In the genomic region with DNA sequence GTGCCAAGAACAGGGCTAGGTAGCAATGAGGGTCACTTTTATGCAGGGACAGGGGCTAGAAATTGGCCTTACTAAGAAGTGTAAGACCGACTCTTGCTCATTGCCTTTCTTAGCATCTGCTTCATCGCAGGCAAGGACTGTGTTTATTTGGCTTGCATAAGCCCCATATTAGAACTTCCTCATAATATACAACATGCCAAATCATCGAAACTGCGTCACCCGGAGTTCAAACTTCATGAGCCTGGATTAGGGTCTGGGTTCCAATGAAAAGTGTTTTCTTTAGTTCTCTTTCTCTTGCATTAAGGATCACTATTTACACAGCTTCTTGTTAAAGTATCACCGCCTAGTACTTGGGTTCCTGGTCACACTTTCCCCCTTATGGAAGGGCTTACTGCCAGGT, we compare ENCODE assay signal across 10 cellular contexts. TPM values are rescaled to one million over a fixed set of nuclear protein-coding genes. Genes with fewer than 3 reads are reported as not detected.
DNase-seq lines count a peak whose midpoint lies in the region; ATAC-seq and TF ChIP-seq lines count a peak whose summit lies in the region.
"Had no signal": no experiment of that assay in that cellular context is flagged by ENCODE, and none has a peak within 500 bp of the region (broad histone marks: within the 10 kb centered on the region; RNA-seq: fewer than 3 reads in every experiment).

No MANE protein-coding gene starts in this region.

- H3K9me3 ChIP-seq in lower lobe of right lung: no peaks in the 10 kb centered on the region
- H3K9me3 ChIP-seq in tibial nerve: no peaks in the 10 kb centered on the region
- H3K9me3 ChIP-seq in aorta (ENCODE audit: control insufficient read depth, low read length): peaks cover 2% of the 10 kb centered on the region
- H3K9me3 ChIP-seq: BE2C, right atrium auricular region had no signal

- peak overlapping the region; percentile 90 for H3K4me3 Mint-ChIP-seq in activated naive CD4-positive, alpha-beta T cell treated with anti-CD3 and anti-CD28 coated beads for 36 hours
- peak overlapping the region; percentile 93 for H3K4me3 Mint-ChIP-seq in activated CD8-positive, alpha-beta T cell treated with anti-CD3 and anti-CD28 coated beads for 36 hours

- H3K27me3 Mint-ChIP-seq in activated naive CD4-positive, alpha-beta T cell treated with anti-CD3 and anti-CD28 coated beads for 36 hours (ENCODE audit: low read depth): no peaks in the 10 kb centered on the region
- H3K27me3 Mint-ChIP-seq in activated CD8-positive, alpha-beta T cell treated with anti-CD3 and anti-CD28 coated beads for 36 hours: no peaks in the 10 kb centered on the region

- intact Hi-C loops in activated naive CD4-positive, alpha-beta T cell treated with anti-CD3 and anti-CD28 coated beads for 36 hours (cut with micrococcal nuclease): loop anchor here (1.0 to 5.0 kb wide), 5 partner anchors 15 to 869 kb away; partner anchors contain the start of genes FAM135A, LMBRD1, OGFRL1 and SDHAF4
- intact Hi-C loops in activated CD8-positive, alpha-beta T cell treated with anti-CD3 and anti-CD28 coated beads for 36 hours (cut with micrococcal nuclease): loop anchor here (5.0 kb wide), 1 partner anchor 99 kb away; the partner anchor contains the start of gene SDHAF4
- intact Hi-C loops in lower lobe of right lung (cut with DNase I): no loop called here
- intact Hi-C loops in aorta (cut with DNase I): loop anchor here in 1 of 2 donors (5.0 to 10.0 kb wide), 2 partner anchors 99 to 252 kb away; partner anchors contain the start of genes FAM135A and SDHAF4

- TF ChIP-seq EP300 in tibial nerve (IDR thresholded peaks at IDR 0.05): no peak

- DNase-seq in activated naive CD4-positive, alpha-beta T cell treated with anti-CD3 and anti-CD28 coated beads for 36 hours: no peak
- DNase-seq in activated naive CD4-positive, alpha-beta T cell (lab: John Stamatoyannopoulos, UW): no peak
- DNase-seq in activated CD8-positive, alpha-beta T cell treated with anti-CD3 and anti-CD28 coated beads for 36 hours: no peak
- DNase-seq in lower lobe of right lung (no peak), tibial nerve (ENCODE audit: low spot score in 2 of 2) (no peak), NCI-H524 (lab: John Stamatoyannopoulos, UW) (no peak), aorta (no peak)
- DNase-seq: BE2C had no signal

- peak overlapping the region; percentile 93 for H3K27ac Mint-ChIP-seq in activated naive CD4-positive, alpha-beta T cell treated with anti-CD3 and anti-CD28 coated beads for 36 hours
- peak overlapping the region; percentile 92 for H3K27ac Mint-ChIP-seq in activated CD8-positive, alpha-beta T cell treated with anti-CD3 and anti-CD28 coated beads for 36 hours

- H3K4me3 ChIP-seq in lower lobe of right lung (peak overlapping the region; percentile 94), tibial nerve (peak overlapping the region in 1 of 4 donors; percentile 98), aorta (ENCODE audit: low read length in 2 of 2) (no peak overlapping the region)

- peaks cover 40% of the 10 kb centered on the region for H3K4me1 Mint-ChIP-seq in activated naive CD4-positive, alpha-beta T cell treated with anti-CD3 and anti-CD28 coated beads for 36 hours (ENCODE audit: low read depth)
- peaks cover 41% of the 10 kb centered on the region for H3K4me1 Mint-ChIP-seq in activated CD8-positive, alpha-beta T cell treated with anti-CD3 and anti-CD28 coated beads for 36 hours (ENCODE audit: low read depth)

- TF ChIP-seq CTCF in activated CD8-positive, alpha-beta T cell treated with anti-CD3 and anti-CD28 coated beads for 36 hours (IDR thresholded peaks at IDR 0.05): no peak
- TF ChIP-seq CTCF in lower lobe of right lung (IDR thresholded peaks at IDR 0.05) (no peak), tibial nerve (IDR thresholded peaks at IDR 0.05) (no peak)

- H3K4me1 ChIP-seq in lower lobe of right lung (peaks cover 35% of the 10 kb centered on the region), tibial nerve (peaks cover 0 to 34% (median 8%) of the 10 kb centered on the region in 4 donors), aorta (ENCODE audit: control insufficient read depth in 1 of 2, insufficient read depth in 2 of 2, low read length in 2 of 2) (peaks cover 0 to 3% of the 10 kb centered on the region in 2 donors)

- WGBS in tibial nerve, 2 donors: 86 to 90% methylated on average over 6 of the region's 6 CpGs
- WGBS in aorta, 2 donors: 86 to 90% methylated on average over 6 of the region's 6 CpGs

- CTCF ChIA-PET in activated naive CD4-positive, alpha-beta T cell treated with anti-CD3 and anti-CD28 coated beads for 36 hours (lab: Charles Lee): interaction anchor here (0.6 to 1.5 kb wide), 2 partner anchors 14 to 215 kb away, joined by 3 read pairs; no protein-coding TSS in a partner anchor
- CTCF ChIA-PET in activated CD8-positive, alpha-beta T cell treated with anti-CD3 and anti-CD28 coated beads for 36 hours (lab: Charles Lee): interaction anchor here (1.1 to 3.1 kb wide), 4 partner anchors 9 to 297 kb away, joined by 3 to 27 read pairs (median 4); no protein-coding TSS in a partner anchor

- ATAC-seq in activated CD8-positive, alpha-beta T cell treated with anti-CD3 and anti-CD28 coated beads for 36 hours: no peak
- ATAC-seq in lower lobe of right lung: no peak
- no peak for ATAC-seq in GM21381 (IDR thresholded peaks at IDR 0.05; ENCODE audit: unreplicated experiment)
- no peak for ATAC-seq in aorta (ENCODE audit: low FRiP score)

- no peaks in the 10 kb centered on the region for H3K36me3 ChIP-seq in lower lobe of right lung
- no peaks in the 10 kb centered on the region for H3K36me3 ChIP-seq in tibial nerve
- H3K36me3 ChIP-seq in aorta (ENCODE audit: control insufficient read depth in 1 of 2, insufficient read depth in 2 of 2, low read length in 1 of 2): no peaks in the 10 kb centered on the region
- H3K36me3 ChIP-seq: BE2C, right atrium auricular region had no signal

- peak overlapping the region; percentile 94 for H3K27ac ChIP-seq in lower lobe of right lung
- peak overlapping the region in 3 of 4 donors; percentile 86 to 94 (median 90) for H3K27ac ChIP-seq in tibial nerve
- no peak overlapping the region for H3K27ac ChIP-seq in aorta (ENCODE audit: low read depth in 1 of 2, low read length in 2 of 2)

- no peaks in the 10 kb centered on the region for H3K9me3 Mint-ChIP-seq in activated naive CD4-positive, alpha-beta T cell treated with anti-CD3 and anti-CD28 coated beads for 36 hours
- H3K9me3 Mint-ChIP-seq in activated CD8-positive, alpha-beta T cell treated with anti-CD3 and anti-CD28 coated beads for 36 hours: no peaks in the 10 kb centered on the region

- POLR2A ChIA-PET in activated CD8-positive, alpha-beta T cell treated with anti-CD3 and anti-CD28 coated beads for 36 hours (lab: Charles Lee): interaction anchor here (1.0 to 1.6 kb wide), 6 partner anchors 8 to 253 kb away, joined by 3 to 6 read pairs (median 4); partner anchors contain the start of gene FAM135A

- no peaks in the 10 kb centered on the region for H3K27me3 ChIP-seq in lower lobe of right lung (ENCODE audit: low read depth)
- H3K27me3 ChIP-seq in tibial nerve: no peaks in the 10 kb centered on the region
- no peaks in the 10 kb centered on the region for H3K27me3 ChIP-seq in aorta (ENCODE audit: control insufficient read depth in 1 of 2, insufficient read depth in 2 of 2, low read length in 1 of 2)
- H3K27me3 ChIP-seq: BE2C, right atrium auricular region had no signal

- no peak for TF ChIP-seq POLR2A in tibial nerve (IDR thresholded peaks at IDR 0.05)

- H3K36me3 Mint-ChIP-seq in activated naive CD4-positive, alpha-beta T cell treated with anti-CD3 and anti-CD28 coated beads for 36 hours (ENCODE audit: low read depth): no peaks in the 10 kb centered on the region
- no peaks in the 10 kb centered on the region for H3K36me3 Mint-ChIP-seq in activated CD8-positive, alpha-beta T cell treated with anti-CD3 and anti-CD28 coated beads for 36 hours (ENCODE audit: low read depth)

RNA-seq across cellular contexts. Expression of gene SMAP1, which starts 1.0 kb away (rescaled TPM):
- 10 to 100 TPM; 15.8 to 16.1 TPM for total RNA-seq in activated naive CD4-positive, alpha-beta T cell treated with anti-CD3 and anti-CD28 coated beads for 36 hours
- 10 to 100 TPM; 24.1 to 26.3 TPM for total RNA-seq in activated CD8-positive, alpha-beta T cell treated with anti-CD3 and anti-CD28 coated beads for 36 hours
- total RNA-seq in lower lobe of right lung: 21.7 TPM
- total RNA-seq in tibial nerve: 10 to 100 TPM; 18.0 to 21.6 (median 20.2) TPM
- total RNA-seq in aorta: 10 to 100 TPM; 24.5 to 24.7 TPM
- polyA plus RNA-seq in aorta: 10 to 100 TPM; 11.6 to 18.8 TPM

Comparison
In these comparisons a context has a peak if more than half of its experiments do, and no peak if none do; other contexts are left out.
1. H3K27ac ChIP-seq: peak in lower lobe of right lung (single experiment) and tibial nerve (3 of 4); none in aorta (0 of 2).